Comparison of ENCODE assay signal across 17 cellular contexts in genomic region chr1:158014702-158015320, GRCh38. TPM values are rescaled to one million over a fixed set of nuclear protein-coding genes. Genes with fewer than 3 reads are reported as not detected.
DNase-seq lines count a peak whose midpoint lies in the region; ATAC-seq and TF ChIP-seq lines count a peak whose summit lies in the region.
"Had no signal": no experiment of that assay in that cellular context is flagged by ENCODE, and none has a peak within 500 bp of the region (broad histone marks: within the 10 kb centered on the region; RNA-seq: fewer than 3 reads in every experiment).

No MANE protein-coding gene starts in this region.

- H3K4me2 ChIP-seq in neural progenitor cell, result peak overlapping the region; percentile 81

- H2AFZ ChIP-seq in neural progenitor cell (replicated peaks), result no peak overlapping the region

- ATAC-seq in naive thymus-derived CD4-positive, alpha-beta T cell, result no peak
- ATAC-seq in GM19328 (IDR thresholded peaks at IDR 0.05; ENCODE audit: unreplicated experiment), result no peak
- ATAC-seq: activated naive CD8-positive, alpha-beta T cell treated with anti-CD3 and anti-CD28 coated beads, Interleukin-2, amount 50 U/mL, for 24 hours; activated T-cell treated with anti-CD3 and anti-CD28 coated beads, Interleukin-2, amount 50 U/mL, for 72 hours; heart left ventricle had no signal

- H3K27me3 ChIP-seq in endodermal cell (ENCODE audit: control insufficient read depth, insufficient read depth, low read length, poor library complexity, severe bottlenecking), result no peaks in the 10 kb centered on the region
- no peaks in the 10 kb centered on the region for H3K27me3 ChIP-seq in neural progenitor cell
- no peaks in the 10 kb centered on the region for H3K27me3 ChIP-seq in vagina
- no peaks in the 10 kb centered on the region for H3K27me3 ChIP-seq in suprapubic skin
- H3K27me3 ChIP-seq in naive thymus-derived CD4-positive, alpha-beta T cell (ENCODE audit: control insufficient read depth in 2 of 2, insufficient read depth in 2 of 2, low read length in 2 of 2), result no peaks in the 10 kb centered on the region
- H3K27me3 ChIP-seq: BLaER1 treated with 17β-estradiol and CSF1 and Interleukin-3, amounts not matched to agents 10 nM and 100 nM; heart left ventricle had no signal

- CTCF ChIA-PET in RWPE1 (lab: Yijun Ruan, JAX), result no interaction called here
- CTCF ChIA-PET in naive thymus-derived CD4-positive, alpha-beta T cell (lab: Charles Lee), result no interaction called here

- H3K27ac Mint-ChIP-seq in endodermal cell, result no peak overlapping the region
- peak overlapping the region; percentile 98 for H3K27ac Mint-ChIP-seq in neural progenitor cell
- H3K27ac Mint-ChIP-seq in naive thymus-derived CD4-positive, alpha-beta T cell, result no peak overlapping the region
- H3K27ac Mint-ChIP-seq: activated naive CD8-positive, alpha-beta T cell treated with anti-CD3 and anti-CD28 coated beads, Interleukin-2, amount 50 U/mL, for 24 hours; activated T-cell treated with anti-CD3 and anti-CD28 coated beads, Interleukin-2, amount 50 U/mL, for 72 hours had no signal

- TF ChIP-seq CTCF in RWPE1 (conservative IDR thresholded peaks at IDR 0.05; ENCODE audit: low read depth) (no peak), endodermal cell (conservative IDR thresholded peaks at IDR 0.05) (no peak), neural progenitor cell (IDR thresholded peaks at IDR 0.05) (no peak), vagina (IDR thresholded peaks at IDR 0.05) (no peak), suprapubic skin (IDR thresholded peaks at IDR 0.05) (no peak)

- H3K36me3 Mint-ChIP-seq in endodermal cell (ENCODE audit: low read depth) (no peaks in the 10 kb centered on the region), neural progenitor cell (peaks cover 2% of the 10 kb centered on the region)
- no peaks in the 10 kb centered on the region for H3K36me3 Mint-ChIP-seq in naive thymus-derived CD4-positive, alpha-beta T cell

- H3K4me1 Mint-ChIP-seq in endodermal cell (peaks cover 79% of the 10 kb centered on the region), neural progenitor cell (peaks cover 98% of the 10 kb centered on the region)
- H3K4me1 Mint-ChIP-seq in naive thymus-derived CD4-positive, alpha-beta T cell, result peaks cover 0 to 3% (median 0%) of the 10 kb centered on the region in 7 donors
- H3K4me1 Mint-ChIP-seq: activated naive CD8-positive, alpha-beta T cell treated with anti-CD3 and anti-CD28 coated beads, Interleukin-2, amount 50 U/mL, for 24 hours had no signal

- peaks cover 75% of the 10 kb centered on the region for H3F3A ChIP-seq in neural progenitor cell (ENCODE audit: low read depth)

- no peak overlapping the region for H3K9ac ChIP-seq in endodermal cell (ENCODE audit: extremely low read depth, low read length, poor library complexity, severe bottlenecking)
- no peak overlapping the region for H3K9ac ChIP-seq in neural progenitor cell
- H3K9ac ChIP-seq: BLaER1 treated with 17β-estradiol and CSF1 and Interleukin-3, amounts not matched to agents 10 nM and 100 nM had no signal

- H3K27me3 Mint-ChIP-seq in endodermal cell (ENCODE audit: insufficient read depth) (no peaks in the 10 kb centered on the region), neural progenitor cell (ENCODE audit: insufficient read depth, low read depth) (peaks cover 14% of the 10 kb centered on the region)
- peaks cover 9 to 45% (median 15%) of the 10 kb centered on the region in 5 donors for H3K27me3 Mint-ChIP-seq in naive thymus-derived CD4-positive, alpha-beta T cell

- H3K36me3 ChIP-seq in endodermal cell (ENCODE audit: control insufficient read depth, insufficient read depth, low read length), result no peaks in the 10 kb centered on the region
- no peaks in the 10 kb centered on the region for H3K36me3 ChIP-seq in neural progenitor cell
- H3K36me3 ChIP-seq in vagina, result no peaks in the 10 kb centered on the region
- H3K36me3 ChIP-seq in suprapubic skin, result no peaks in the 10 kb centered on the region
- H3K36me3 ChIP-seq in naive thymus-derived CD4-positive, alpha-beta T cell (ENCODE audit: control insufficient read depth in 2 of 3, insufficient read depth in 3 of 3, low read length in 3 of 3), result no peaks in the 10 kb centered on the region
- H3K36me3 ChIP-seq: heart left ventricle had no signal

- no peaks in the 10 kb centered on the region for H3K9me3 ChIP-seq in endodermal cell (ENCODE audit: control insufficient read depth, low read length)
- H3K9me3 ChIP-seq in neural progenitor cell (ENCODE audit: low read depth), result no peaks in the 10 kb centered on the region
- H3K9me3 ChIP-seq in vagina, result no peaks in the 10 kb centered on the region
- no peaks in the 10 kb centered on the region for H3K9me3 ChIP-seq in suprapubic skin
- H3K9me3 ChIP-seq in naive thymus-derived CD4-positive, alpha-beta T cell (ENCODE audit: control insufficient read depth in 2 of 3, low read length in 3 of 3), result no peaks in the 10 kb centered on the region
- H3K9me3 ChIP-seq: BLaER1 treated with 17β-estradiol and CSF1 and Interleukin-3, amounts not matched to agents 10 nM and 100 nM; heart left ventricle had no signal

- TF ChIP-seq POLR2A in vagina (IDR thresholded peaks at IDR 0.05) (no peak), suprapubic skin (IDR thresholded peaks at IDR 0.05) (no peak)

- peaks cover 91% of the 10 kb centered on the region for H3K79me2 ChIP-seq in neural progenitor cell (ENCODE audit: low read depth)

- POLR2A ChIA-PET in RWPE1 (lab: Yijun Ruan, JAX; ENCODE audit: low non-redundant PET), result no interaction called here
- POLR2A ChIA-PET in naive thymus-derived CD4-positive, alpha-beta T cell (lab: Charles Lee), result no interaction called here

- no peak for TF ChIP-seq EP300 in suprapubic skin (IDR thresholded peaks at IDR 0.05)

- H4K20me1 ChIP-seq in neural progenitor cell (ENCODE audit: low read depth), result peaks cover 51% of the 10 kb centered on the region

- H3K27ac ChIP-seq in RWPE1 (peak overlapping the region; percentile 69), endodermal cell (ENCODE audit: low read depth, low read length) (peak overlapping the region; percentile 12), neural progenitor cell (peak overlapping the region; percentile 99), vagina (peak overlapping the region; percentile 97), suprapubic skin (no peak overlapping the region)
- H3K27ac ChIP-seq in naive thymus-derived CD4-positive, alpha-beta T cell (ENCODE audit: low read depth, low read length), result no peak overlapping the region
- H3K27ac ChIP-seq: BLaER1 treated with 17β-estradiol and CSF1 and Interleukin-3, amounts not matched to agents 10 nM and 100 nM had no signal

- H3K4me3 Mint-ChIP-seq in endodermal cell, result no peak overlapping the region
- H3K4me3 Mint-ChIP-seq in neural progenitor cell, result peak overlapping the region; percentile 76
- H3K4me3 Mint-ChIP-seq in naive thymus-derived CD4-positive, alpha-beta T cell, result no peak overlapping the region
- H3K4me3 Mint-ChIP-seq: activated naive CD8-positive, alpha-beta T cell treated with anti-CD3 and anti-CD28 coated beads, Interleukin-2, amount 50 U/mL, for 24 hours; activated T-cell treated with anti-CD3 and anti-CD28 coated beads, Interleukin-2, amount 50 U/mL, for 72 hours had no signal

- H3K9me3 Mint-ChIP-seq in endodermal cell (no peaks in the 10 kb centered on the region), neural progenitor cell (no peaks in the 10 kb centered on the region)
- H3K9me3 Mint-ChIP-seq in naive thymus-derived CD4-positive, alpha-beta T cell, result peaks cover 0 to 1% (median 0%) of the 10 kb centered on the region in 11 donors
- H3K9me3 Mint-ChIP-seq: activated naive CD8-positive, alpha-beta T cell treated with anti-CD3 and anti-CD28 coated beads, Interleukin-2, amount 50 U/mL, for 24 hours; activated T-cell treated with anti-CD3 and anti-CD28 coated beads, Interleukin-2, amount 50 U/mL, for 72 hours had no signal

- intact Hi-C loops in vagina (cut with DNase I), result no loop called here
- intact Hi-C loops in naive thymus-derived CD4-positive, alpha-beta T cell (cut with micrococcal nuclease), result no loop called here

- H3K4me1 ChIP-seq in endodermal cell (ENCODE audit: control insufficient read depth, insufficient read depth, low read length) (peaks cover 23% of the 10 kb centered on the region), neural progenitor cell (peaks cover 96% of the 10 kb centered on the region), vagina (peaks cover 89% of the 10 kb centered on the region), suprapubic skin (peaks cover 69% of the 10 kb centered on the region)
- H3K4me1 ChIP-seq in naive thymus-derived CD4-positive, alpha-beta T cell (ENCODE audit: control insufficient read depth in 2 of 2, insufficient read depth in 2 of 2, low read length in 2 of 2), result no peaks in the 10 kb centered on the region

- DNase-seq in RWPE1 (ENCODE audit: low spot score), result no peak
- peak; percentile 53 for DNase-seq in endodermal cell
- DNase-seq in neural progenitor cell (ENCODE audit: low spot score), result peak; percentile 71
- DNase-seq in vagina (ENCODE audit: extremely low spot score in 2 of 2), result no peak
- no peak for DNase-seq in suprapubic skin (ENCODE audit: low spot score in 2 of 2)
- no peak for DNase-seq in naive thymus-derived CD4-positive, alpha-beta T cell
- DNase-seq: activated CD4-positive, alpha-beta T cell treated with anti-CD3 and anti-CD28 coated beads, Interleukin-2, amount 50 U/mL, for 4 hours; activated naive CD8-positive, alpha-beta T cell treated with anti-CD3 and anti-CD28 coated beads, Interleukin-2, amount 50 U/mL, for 24 hours; activated T-cell treated with anti-CD3 and anti-CD28 coated beads, Interleukin-2, amount 50 U/mL, for 72 hours; cerebellar nuclear complex; heart left ventricle; kidney glomerular epithelial cell; NCI-H1436; NCI-H446; stimulated activated CD4-positive, alpha-beta T cell treated with anti-CD3 and anti-CD28 coated beads, Interleukin-15, amount 100 ng/mL, for 24 hours had no signal

- WGBS in endodermal cell (ENCODE audit: insufficient coverage in 1 of 2, insufficient read length in 1 of 2), 2 experiments, result 59% methylated on average over 6 of the region's 6 CpGs
- WGBS in suprapubic skin, result 78% methylated on average over 6 of the region's 6 CpGs

- H3K4me3 ChIP-seq in endodermal cell (ENCODE audit: low read length), result no peak overlapping the region
- peak overlapping the region; percentile 35 for H3K4me3 ChIP-seq in neural progenitor cell
- H3K4me3 ChIP-seq in vagina, result no peak overlapping the region
- H3K4me3 ChIP-seq in suprapubic skin, result no peak overlapping the region
- no peak overlapping the region for H3K4me3 ChIP-seq in naive thymus-derived CD4-positive, alpha-beta T cell (ENCODE audit: low read length)
- H3K4me3 ChIP-seq: BLaER1 treated with 17β-estradiol and CSF1 and Interleukin-3, amounts not matched to agents 10 nM and 100 nM had no signal

RNA-seq across cellular contexts. Expression of gene KIRREL1, which starts 21.4 kb away (rescaled TPM):
- total RNA-seq in endodermal cell (10 to 100 TPM; 22.8 to 26.5 TPM), neural progenitor cell (ENCODE audit: low replicate concordance) (39.5 and 70.7 TPM in 2 replicates), vagina (34.9 TPM), suprapubic skin (10 to 100 TPM; 12.5 to 18.9 (median 15.5) TPM)
- 44.2 TPM for polyA plus RNA-seq in endodermal cell (2013, experiment 1 of 2)
- 47.7 TPM for polyA plus RNA-seq in endodermal cell (2013, experiment 2 of 2)
- total RNA-seq in naive thymus-derived CD4-positive, alpha-beta T cell, result not detected
- polyA plus RNA-seq in naive thymus-derived CD4-positive, alpha-beta T cell, result not detected
- total RNA-seq: activated T-cell treated with anti-CD3 and anti-CD28 coated beads, Interleukin-2, amount 50 U/mL, for 72 hours had no signal

Comparison
In these comparisons a context has a peak if more than half of its experiments do, and no peak if none do; other contexts are left out.
1. DNase-seq: peak in endodermal cell (single experiment) and neural progenitor cell (single experiment); none in RWPE1 (single experiment), vagina (0 of 2), suprapubic skin (0 of 2) and naive thymus-derived CD4-positive, alpha-beta T cell (0 of 9).
2. H3K27ac ChIP-seq: peak in RWPE1 (single experiment), endodermal cell (single experiment), neural progenitor cell (single experiment) and vagina (single experiment); none in suprapubic skin (single experiment) and naive thymus-derived CD4-positive, alpha-beta T cell (single experiment).
3. RNA of gene KIRREL1, which starts 21.4 kb away (total RNA-seq): 39.5 to 70.7 TPM in neural progenitor cell, 34.9 TPM in vagina (single experiment), 22.8 to 26.5 TPM in endodermal cell and 12.5 to 18.9 TPM in suprapubic skin; not detected in naive thymus-derived CD4-positive, alpha-beta T cell; every median in the first group is over 10 times any median in the second.